ENCODE assay signal across 18 cellular contexts in genomic region chr18:75057169-75057789, GRCh38.
DNase-seq lines count a peak whose midpoint lies in the region; ATAC-seq, FAIRE-seq and TF ChIP-seq lines count a peak whose summit lies in the region.
"Had no signal": no experiment of that assay in that cellular context is flagged by ENCODE, and none has a peak within 500 bp of the region (broad histone marks: within the 10 kb centered on the region; RNA-seq: fewer than 3 reads in every experiment).

No MANE protein-coding gene starts in this region.

- H4K20me1 ChIP-seq in GM12878 (ENCODE audit: control insufficient read depth, insufficient read depth), result no peaks in the 10 kb centered on the region
- H4K20me1 ChIP-seq: BLaER1 had no signal

- TF ChIP-seq CTCF in GM12878 (IDR thresholded peaks at IDR 0.05 in 2 of 3, conservative IDR thresholded peaks at IDR 0.05 in 1 of 3; ENCODE audit: control insufficient read depth in 2 of 3, extremely low read depth in 1 of 3, insufficient read depth in 1 of 3, low read depth in 3 of 3, low read length in 3 of 3), result no peak

- RAD21 ChIA-PET in GM12878 (lab: Charles Lee; ENCODE audit: unreplicated experiment), result no interaction called here

- FAIRE-seq in GM19239 (lab: Jason Lieb, UNC), result peak; percentile 37
- FAIRE-seq in GM12878 (lab: Jason Lieb, UNC), result no peak
- FAIRE-seq: H54 had no signal

- no peaks in the 10 kb centered on the region for H3K27me3 Mint-ChIP-seq in naive thymus-derived CD8-positive, alpha-beta T cell
- H3K27me3 Mint-ChIP-seq: CD8-positive, alpha-beta memory T cell had no signal

- TF ChIP-seq RAD21 in GM12878 (IDR thresholded peaks at IDR 0.05; ENCODE audit: insufficient read depth, low read depth, low read length), result no peak

- DNase-seq in Right ventricle myocardium inferior (ENCODE audit: missing footprints) (no peak), cardiac septum (ENCODE audit: low spot score) (no peak), GM19239 (ENCODE audit: insufficient read length, low spot score) (no peak), GM12878 (ENCODE audit: low read depth, low spot score) (no peak), left lobe of liver (ENCODE audit: low spot score) (no peak), SJCRH30 (no peak), GDM1 (lab: John Stamatoyannopoulos, UW) (no peak)
- DNase-seq in naive thymus-derived CD8-positive, alpha-beta T cell, result no peak
- DNase-seq: AML-193; Caco-2; CD8-positive, alpha-beta memory T cell; DMS53; IMR-90 had no signal

- H3K4me2 ChIP-seq in GM12878 (ENCODE audit: control insufficient read depth, insufficient read depth), result no peak overlapping the region
- H3K4me2 ChIP-seq: BLaER1 had no signal

- SMC1A ChIA-PET in GM12878 (lab: Charles Lee; ENCODE audit: uncharacterized antibody, unreplicated experiment), result interaction anchor here (0.6 to 2.5 kb wide), 8 partner anchors 9 to 422 kb away, joined by 3 to 6 read pairs (median 3); no protein-coding TSS in a partner anchor

- H3K9me3 Mint-ChIP-seq in naive thymus-derived CD8-positive, alpha-beta T cell, result no peaks in the 10 kb centered on the region
- H3K9me3 Mint-ChIP-seq: CD8-positive, alpha-beta memory T cell had no signal

- no peaks in the 10 kb centered on the region for H3K79me2 ChIP-seq in GM12878 (ENCODE audit: control insufficient read depth, insufficient read depth, low read length)

- no peak overlapping the region for H2AFZ ChIP-seq in GM12878 (ENCODE audit: control insufficient read depth, low read depth, low read length)

- TF ChIP-seq POLR2A in GM12878 (IDR thresholded peaks at IDR 0.05; ENCODE audit: low read depth, low read length), result no peak

- in situ Hi-C loops in GM12878 (cut with MboI), result no loop called here

- 92% methylated on average over 8 of the region's 8 CpGs for WGBS in GM12878 (ENCODE audit: insufficient coverage, insufficient replicate concordance, low lambda C conversion rate, missing lambda C conversion rate)

- H3K4me1 ChIP-seq in GM12878 (ENCODE audit: control insufficient read depth, insufficient read depth, low read length) (no peaks in the 10 kb centered on the region), SJCRH30 (no peaks in the 10 kb centered on the region)
- H3K4me1 ChIP-seq: BLaER1, Caco-2 had no signal

- peaks cover 0 to 8% (median 5%) of the 10 kb centered on the region in 3 donors for H3K36me3 Mint-ChIP-seq in naive thymus-derived CD8-positive, alpha-beta T cell

- no peak for TF ChIP-seq EP300 in GM12878 (IDR thresholded peaks at IDR 0.05; ENCODE audit: borderline replicate concordance in 1 of 2, control insufficient read depth in 1 of 2, low read depth in 2 of 2, low read length in 2 of 2)

- H3K36me3 ChIP-seq in GM12878 (ENCODE audit: control insufficient read depth in 2 of 2, insufficient read depth in 2 of 2, low read length in 1 of 2) (no peaks in the 10 kb centered on the region), SJCRH30 (no peaks in the 10 kb centered on the region)

- H3K27me3 ChIP-seq in GM12878 (replicated peaks in 1 of 2; ENCODE audit: control insufficient read depth in 2 of 2, insufficient read depth in 2 of 2, low read length in 1 of 2), result no peaks in the 10 kb centered on the region
- H3K27me3 ChIP-seq in SJCRH30, result no peaks in the 10 kb centered on the region
- H3K27me3 ChIP-seq: BLaER1 had no signal

- POLR2A ChIA-PET in GM12878 (lab: Charles Lee), result no interaction called here
- POLR2A ChIA-PET in naive thymus-derived CD8-positive, alpha-beta T cell (lab: Charles Lee), result no interaction called here

- peaks cover 0 to 2% (median under 1%) of the 10 kb centered on the region in 4 donors for H3K4me1 Mint-ChIP-seq in naive thymus-derived CD8-positive, alpha-beta T cell

- H3K9ac ChIP-seq in GM12878 (ENCODE audit: control insufficient read depth, insufficient read depth, low read length), result no peak overlapping the region
- H3K9ac ChIP-seq: BLaER1 had no signal

- no peak overlapping the region for H3K27ac Mint-ChIP-seq in naive thymus-derived CD8-positive, alpha-beta T cell
- H3K27ac Mint-ChIP-seq: CD8-positive, alpha-beta memory T cell had no signal

- BruUV-seq in GM12878 (replicated peaks; lab: Mats Ljungman, UMichigan), result no TSS peak

- intact Hi-C loops in Right ventricle myocardium inferior (cut with DNase I), result no loop called here
- intact Hi-C loops in cardiac septum (cut with DNase I), result no loop called here
- intact Hi-C loops in GM12878 (cut with micrococcal nuclease; ENCODE audit: unreplicated experiment), result no loop called here

- no peak overlapping the region for H3K4me3 Mint-ChIP-seq in naive thymus-derived CD8-positive, alpha-beta T cell

- CTCF ChIA-PET in GM12878 (lab: Yijun Ruan, JAX), result interaction anchor here (1.2 to 1.3 kb wide), 4 partner anchors 8 to 81 kb away, joined by 3 to 5 read pairs (median 4); no protein-coding TSS in a partner anchor

- no peaks in the 10 kb centered on the region for H3K9me3 ChIP-seq in GM12878 (replicated peaks; ENCODE audit: control insufficient read depth, insufficient read depth, low read length)
- H3K9me3 ChIP-seq in SJCRH30 (replicated peaks), result no peaks in the 10 kb centered on the region
- H3K9me3 ChIP-seq: BLaER1, Caco-2 had no signal

- H3K4me3 ChIP-seq in GM12878 (no peak overlapping the region), SJCRH30 (no peak overlapping the region)
- H3K4me3 ChIP-seq: BLaER1 had no signal

- H3K27ac ChIP-seq in GM12878 (ENCODE audit: control insufficient read depth, insufficient read depth) (no peak overlapping the region), SJCRH30 (no peak overlapping the region)
- H3K27ac ChIP-seq: 22Rv1, BLaER1, HL-60 had no signal

- ATAC-seq in Right ventricle myocardium inferior (peak; percentile 45), GM12878 (no peak), left lobe of liver (peak; percentile 63)
- ATAC-seq in naive thymus-derived CD8-positive, alpha-beta T cell, result no peak
- ATAC-seq: HCT116 had no signal

TF ChIP-seq in GM12878, 131 proteins besides CTCF, POLR2A, EP300 and RAD21:
- TF ChIP-seq SKIL (IDR thresholded peaks at IDR 0.05; ENCODE audit: low read depth, poor library complexity, severe bottlenecking), result no peak
- no peak for TF ChIP-seq SUPT20H (IDR thresholded peaks at IDR 0.05; ENCODE audit: borderline replicate concordance, control insufficient read depth, low read depth, low read length)
- TF ChIP-seq NR2F1 (conservative IDR thresholded peaks at IDR 0.05), result peak; percentile 49; the same call in 1 of the 2 replicates
- peak; percentile 49 for TF ChIP-seq NR2C1 (IDR thresholded peaks at IDR 0.05)
- TF ChIP-seq FOXK2 (IDR thresholded peaks at IDR 0.05), result no peak
- TF ChIP-seq SPI1 (IDR thresholded peaks at IDR 0.05; ENCODE audit: borderline replicate concordance, insufficient read depth, low read depth, low read length), result no peak
- TF ChIP-seq SRF (IDR thresholded peaks at IDR 0.05; ENCODE audit: low read depth in 2 of 2, low read length in 2 of 2), result no peak

Comparison
In these comparisons a context has a peak if more than half of its experiments do, and no peak if none do; other contexts are left out.
1. ATAC-seq: peak in Right ventricle myocardium inferior (single experiment) and left lobe of liver (single experiment); none in GM12878 (single experiment) and naive thymus-derived CD8-positive, alpha-beta T cell (0 of 2).